10 cellular contexts compared by ENCODE assay signal in genomic region chr14:93938766-93939303, GRCh38. TPM values are rescaled to one million over a fixed set of nuclear protein-coding genes. Genes with fewer than 3 reads are reported as not detected.
DNase-seq lines count a peak whose midpoint lies in the region; ATAC-seq, FAIRE-seq and TF ChIP-seq lines count a peak whose summit lies in the region.
"Had no signal": no experiment of that assay in that cellular context is flagged by ENCODE, and none has a peak within 500 bp of the region (broad histone marks: within the 10 kb centered on the region; RNA-seq: fewer than 3 reads in every experiment).

No MANE protein-coding gene starts in this region.

- CTCF ChIA-PET in A549 (lab: Yijun Ruan, JAX), result interaction anchor here (0.6 to 29.6 kb wide), 27 partner anchors 8 to 293 kb away, joined by 3 to 601 read pairs (median 11); partner anchors contain the start of genes ASB2, CCDC197 and IFI27L2
- CTCF ChIA-PET in HEK293T (lab: Yijun Ruan, JAX), result interaction anchor here (1.9 to 2.4 kb wide), 3 partner anchors 15 to 53 kb away, joined by 6 to 15 read pairs (median 11); no protein-coding TSS in a partner anchor
- CTCF ChIA-PET in OCI-LY7 (lab: Charles Lee; ENCODE audit: unreplicated experiment), result interaction anchor here (2.3 kb wide), 1 partner anchor 33 kb away, joined by 24 read pairs; no protein-coding TSS in a partner anchor

- H4K20me1 ChIP-seq in GM23338 (replicated peaks; ENCODE audit: insufficient read depth), result no peaks in the 10 kb centered on the region
- H4K20me1 ChIP-seq in OCI-LY7 (ENCODE audit: insufficient read depth, low read length), result no peaks in the 10 kb centered on the region

- no peak overlapping the region for H3K9ac ChIP-seq in colonic mucosa (ENCODE audit: low read depth in 2 of 2, low read length in 2 of 2)

- no TSS peak for BruUV-seq in OCI-LY7 (replicated peaks; lab: Mats Ljungman, UMichigan)

- peak overlapping the region; percentile 40; the same call in 2 of the 3 replicates for H3K4me3 ChIP-seq in A549
- H3K4me3 ChIP-seq in GM23338, result peak overlapping the region; percentile 55
- H3K4me3 ChIP-seq in colonic mucosa, result peak overlapping the region; percentile 26
- no peak overlapping the region for H3K4me3 ChIP-seq in OCI-LY7 (ENCODE audit: low read depth, low read length, poor library complexity, severe bottlenecking)

- intact Hi-C loops in colonic mucosa (cut with DNase I) (no loop called here), OCI-LY7 (cut with micrococcal nuclease; ENCODE audit: unreplicated experiment) (loop anchor here (1.0 to 10.0 kb wide), 3 partner anchors 32 to 196 kb away; no protein-coding TSS in a partner anchor)

- no peak for TF ChIP-seq CTCF in A549 (IDR thresholded peaks at IDR 0.05)
- no peak for TF ChIP-seq CTCF in GM23338 (conservative IDR thresholded peaks at IDR 0.05; ENCODE audit: low read depth in 2 of 2)
- TF ChIP-seq CTCF in colonic mucosa (IDR thresholded peaks at IDR 0.05), result no peak
- no peak for TF ChIP-seq CTCF in OCI-LY7 (conservative IDR thresholded peaks at IDR 0.05; ENCODE audit: low read length)

- H3K4me2 ChIP-seq in A549 (peak overlapping the region; percentile 80), GM23338 (peak overlapping the region; percentile 73), OCI-LY7 (ENCODE audit: low read length) (no peak overlapping the region)

- H3K27me3 ChIP-seq in GM23338 (ENCODE audit: insufficient read depth), result peaks cover 17% of the 10 kb centered on the region
- no peaks in the 10 kb centered on the region for H3K27me3 ChIP-seq in colonic mucosa

- no peak for ATAC-seq in A549
- ATAC-seq in GM23338, result peak; percentile 11
- no peak for ATAC-seq in naive thymus-derived CD8-positive, alpha-beta T cell

- no peaks in the 10 kb centered on the region for H3K36me3 ChIP-seq in GM23338 (ENCODE audit: insufficient read depth)
- no peaks in the 10 kb centered on the region for H3K36me3 ChIP-seq in colonic mucosa
- H3K36me3 ChIP-seq in OCI-LY7 (ENCODE audit: insufficient read depth, low read length), result peaks cover 46% of the 10 kb centered on the region; the same call in 1 of the 2 replicates
- H3K36me3 ChIP-seq: brain microvascular endothelial cell had no signal

- peaks cover 20% of the 10 kb centered on the region for H3K4me1 Mint-ChIP-seq in GM23338
- H3K4me1 Mint-ChIP-seq in naive thymus-derived CD8-positive, alpha-beta T cell, result peaks cover 0 to 12% (median 3%) of the 10 kb centered on the region in 4 donors

- H3K4me1 ChIP-seq in A549 (peaks cover 15% of the 10 kb centered on the region; the same call in 2 of the 3 replicates), GM23338 (ENCODE audit: insufficient read depth) (no peaks in the 10 kb centered on the region), colonic mucosa (no peaks in the 10 kb centered on the region), OCI-LY7 (ENCODE audit: insufficient read depth, low read length, poor library complexity, severe bottlenecking) (peaks cover 6% of the 10 kb centered on the region)

- no peak overlapping the region; a peak in 1 of 6 replicates for H3K27ac ChIP-seq in A549
- H3K27ac ChIP-seq in GM23338 (ENCODE audit: low read depth), result no peak overlapping the region
- no peak overlapping the region for H3K27ac ChIP-seq in colonic mucosa
- H3K27ac ChIP-seq in OCI-LY7 (ENCODE audit: low read depth, low read length, poor library complexity, severe bottlenecking), result no peak overlapping the region
- H3K27ac ChIP-seq: brain microvascular endothelial cell had no signal

- H3K9me3 ChIP-seq in A549 (no peaks in the 10 kb centered on the region), colonic mucosa (no peaks in the 10 kb centered on the region), OCI-LY7 (ENCODE audit: low read length) (no peaks in the 10 kb centered on the region)

- no peak for TF ChIP-seq EP300 in A549 (IDR thresholded peaks at IDR 0.05)

- DNase-seq in A549 (ENCODE audit: low read depth in 1 of 2, low spot score in 1 of 2) (no peak), GM23338 (ENCODE audit: low spot score) (peak; percentile 47), colonic mucosa (no peak), KG1 (lab: John Stamatoyannopoulos, UW) (no peak), HEK293T (ENCODE audit: extremely low spot score) (no peak), OCI-LY7 (ENCODE audit: low spot score) (no peak), NCI-H345 (lab: John Stamatoyannopoulos, UW) (no peak)
- DNase-seq in naive thymus-derived CD8-positive, alpha-beta T cell, result no peak

- POLR2A ChIA-PET in A549 (lab: Yijun Ruan, JAX), result interaction anchor here (1.0 kb wide), 1 partner anchor 61 kb away, joined by 3 read pairs; no protein-coding TSS in a partner anchor
- POLR2A ChIA-PET in naive thymus-derived CD8-positive, alpha-beta T cell (lab: Charles Lee), result interaction anchor here (1.1 to 2.7 kb wide), 6 partner anchors 19 to 62 kb away, joined by 5 to 25 read pairs (median 8); no protein-coding TSS in a partner anchor
- POLR2A ChIA-PET in HEK293T (lab: Yijun Ruan, JAX), result no interaction called here
- POLR2A ChIA-PET in OCI-LY7 (lab: Charles Lee), result no interaction called here

- H3K36me3 Mint-ChIP-seq in GM23338 (ENCODE audit: low read depth), result no peaks in the 10 kb centered on the region; the same call in 2 of the 3 replicates
- no peaks in the 10 kb centered on the region for H3K36me3 Mint-ChIP-seq in naive thymus-derived CD8-positive, alpha-beta T cell

- H3K27me3 Mint-ChIP-seq in GM23338 (ENCODE audit: insufficient read depth, low read depth, poor library complexity), result peaks cover 44% of the 10 kb centered on the region
- peaks cover 5 to 24% (median 14%) of the 10 kb centered on the region in 5 donors for H3K27me3 Mint-ChIP-seq in naive thymus-derived CD8-positive, alpha-beta T cell

- H3K9me3 Mint-ChIP-seq in GM23338, result peaks cover 3% of the 10 kb centered on the region; the same call in 1 of the 3 replicates
- no peaks in the 10 kb centered on the region for H3K9me3 Mint-ChIP-seq in naive thymus-derived CD8-positive, alpha-beta T cell

- H3K4me3 Mint-ChIP-seq in GM23338, result peak overlapping the region; percentile 64
- H3K4me3 Mint-ChIP-seq in naive thymus-derived CD8-positive, alpha-beta T cell, result peak overlapping the region; percentile 39 to 81 (median 62)

- H3K79me2 ChIP-seq in GM23338 (replicated peaks; ENCODE audit: insufficient read depth) (no peaks in the 10 kb centered on the region), OCI-LY7 (ENCODE audit: insufficient read depth, low read depth, low read length) (no peaks in the 10 kb centered on the region)

- no peak overlapping the region for H3K27ac Mint-ChIP-seq in GM23338
- H3K27ac Mint-ChIP-seq in naive thymus-derived CD8-positive, alpha-beta T cell, result no peak overlapping the region

- peak overlapping the region; percentile 95 for H2AFZ ChIP-seq in GM23338
- no peak overlapping the region for H2AFZ ChIP-seq in OCI-LY7 (ENCODE audit: low read length)

- no peak for TF ChIP-seq RAD21 in A549 (conservative IDR thresholded peaks at IDR 0.05 in 1 of 2, IDR thresholded peaks at IDR 0.05 in 1 of 2)

- H3K9me2 ChIP-seq in GM23338 (ENCODE audit: insufficient read depth), result no peaks in the 10 kb centered on the region
- H3K9me2 ChIP-seq in OCI-LY7 (ENCODE audit: insufficient read depth, low read length), result no peaks in the 10 kb centered on the region

- 0 out of 2 replicates have a peak, but pooled peaks cover 3% of the 10 kb centered on the region for H3F3A ChIP-seq in GM23338 (replicated peaks; ENCODE audit: low read depth)

- WGBS in A549 (ENCODE audit: missing lambda C conversion rate), result 48% methylated on average over 41 of the region's 45 CpGs

- no peak for TF ChIP-seq POLR2A in A549 (IDR thresholded peaks at IDR 0.05; ENCODE audit: low read length)

- no peak for FAIRE-seq in A549 (lab: Jason Lieb, UNC)

TF ChIP-seq in HEK293T, 16 proteins besides CTCF, POLR2A, EP300 and RAD21 (continues in another document):
- TF ChIP-seq ARNT (IDR thresholded peaks at IDR 0.05) (no peak), TARDBP (IDR thresholded peaks at IDR 0.05) (no peak), CTBP1 (IDR thresholded peaks at IDR 0.05; ENCODE audit: borderline replicate concordance) (no peak)

RNA-seq across cellular contexts. Expression of gene FAM181A, which starts 11.7 kb away (rescaled TPM):
- polyA plus RNA-seq in A549 (2011; rRNA removed), result not detected in 2 replicates
- not detected in 2 replicates for polyA plus RNA-seq in A549 (2012; cell fraction: cytosol; rRNA removed)
- polyA plus RNA-seq in A549 (2012; cell fraction: nucleus; rRNA removed), result not detected in 2 replicates
- polyA plus RNA-seq in A549 (2017; fragmentation: RNase III; extraction: RNeasy Plus Mini Kit Qiagen cat#74134 plus additional on column Dnase treatment), result not detected in 3 replicates
- not detected in 2 replicates for polyA minus RNA-seq in A549 (2011; rRNA and poly(A)+ RNA removed)
- total RNA-seq in GM23338 (2014; rRNA removed; shearing (Covaris generic)), result not detected in 2 replicates
- not detected in 2 replicates for polyA plus RNA-seq in GM23338 (2016; fragmentation: Nextera tagmentation; extraction: Ambion mirVana)
- total RNA-seq in colonic mucosa, result not detected
- total RNA-seq in naive thymus-derived CD8-positive, alpha-beta T cell, result not detected
- polyA plus RNA-seq in naive thymus-derived CD8-positive, alpha-beta T cell, result not detected
- total RNA-seq in OCI-LY7 (2014; rRNA removed; shearing (Covaris generic)), result not detected in 2 replicates
- total RNA-seq in OCI-LY7 (2022), result not detected in 2 replicates
- total RNA-seq: urinary bladder had no signal
- polyA plus RNA-seq: urinary bladder had no signal

RNA-seq across cellular contexts. Expression of gene ASB2, which starts 37.5 kb away (rescaled TPM):
- 0.03 and 0.07 TPM in 2 replicates for polyA plus RNA-seq in A549 (2011; rRNA removed)
- 0.15 and 0.23 TPM in 2 replicates for polyA plus RNA-seq in A549 (2012; cell fraction: cytosol; rRNA removed)
- polyA plus RNA-seq in A549 (2012; cell fraction: nucleus; rRNA removed), result 0.11 and 0.52 TPM in 2 replicates
- 0.07 to 0.16 TPM (median 0.10 TPM) in 3 replicates for polyA plus RNA-seq in A549 (2017; fragmentation: RNase III; extraction: RNeasy Plus Mini Kit Qiagen cat#74134 plus additional on column Dnase treatment)
- not detected in 2 replicates for polyA minus RNA-seq in A549 (2011; rRNA and poly(A)+ RNA removed)
- 1.2 and 2.3 TPM in 2 replicates for total RNA-seq in GM23338 (2014; rRNA removed; shearing (Covaris generic))
- 1.5 and 1.7 TPM in 2 replicates for polyA plus RNA-seq in GM23338 (2016; fragmentation: Nextera tagmentation; extraction: Ambion mirVana)
- total RNA-seq in colonic mucosa, result 10 to 100 TPM in 1 of 2 donors, 1 to 10 TPM in 1; 1.3 to 13.4 TPM
- total RNA-seq in naive thymus-derived CD8-positive, alpha-beta T cell, result 1 to 10 TPM; 1.5 to 1.8 TPM
- 1 to 10 TPM in 1 of 3 donors, not detected in 2; 2.0 TPM for polyA plus RNA-seq in naive thymus-derived CD8-positive, alpha-beta T cell
- 15.0 and 21.7 TPM in 2 replicates for total RNA-seq in OCI-LY7 (2014; rRNA removed; shearing (Covaris generic))
- 16.1 and 23.6 TPM in 2 replicates for total RNA-seq in OCI-LY7 (2022)

RNA-seq across cellular contexts. Expression of gene CCDC197, which starts 58.3 kb away (rescaled TPM):
- polyA plus RNA-seq in A549 (2011; rRNA removed) (not detected in 2 replicates), A549 (2017; fragmentation: RNase III; extraction: RNeasy Plus Mini Kit Qiagen cat#74134 plus additional on column Dnase treatment) (not detected in 3 replicates), GM23338 (2016; fragmentation: Nextera tagmentation; extraction: Ambion mirVana) (not detected in 2 replicates)
- not detected in 2 replicates for polyA plus RNA-seq in A549 (2012; cell fraction: cytosol; rRNA removed)
- 0.04 TPM in 1 of 2 replicates, not detected in the other for polyA plus RNA-seq in A549 (2012; cell fraction: nucleus; rRNA removed)
- not detected in 2 replicates for polyA minus RNA-seq in A549 (2011; rRNA and poly(A)+ RNA removed)
- total RNA-seq in GM23338 (2014; rRNA removed; shearing (Covaris generic)), result not detected in 2 replicates
- total RNA-seq in colonic mucosa (not detected), OCI-LY7 (2022) (not detected in 2 replicates)
- total RNA-seq in naive thymus-derived CD8-positive, alpha-beta T cell, result not detected
- not detected for polyA plus RNA-seq in naive thymus-derived CD8-positive, alpha-beta T cell
- total RNA-seq in OCI-LY7 (2014; rRNA removed; shearing (Covaris generic)), result not detected in 2 replicates
- total RNA-seq: urinary bladder had no signal
- polyA plus RNA-seq: urinary bladder had no signal

Comparison
In these comparisons a context has a peak if more than half of its experiments do, and no peak if none do; other contexts are left out.
1. POLR2A ChIA-PET loops: an anchor here in A549 (1.0 kb wide) and naive thymus-derived CD8-positive, alpha-beta T cell (1.1 to 2.7 kb wide); none called in HEK293T and OCI-LY7.